ENCODE assay signal across 8 cellular contexts in genomic region chr4:173494013-173494970, GRCh38. TPM values are rescaled to one million over a fixed set of nuclear protein-coding genes. Genes with fewer than 3 reads are reported as not detected.
DNase-seq lines count a peak whose midpoint lies in the region; ATAC-seq lines count a peak whose summit lies in the region.

No MANE protein-coding gene starts in this region.

- WGBS in mesendoderm (ENCODE audit: extremely low coverage, insufficient coverage, low lambda C conversion rate) = no CpG with 5 or more reads among the region's 40 CpGs

- H4K5ac ChIP-seq in mesendoderm (ENCODE audit: low read length) = no peak overlapping the region

- H3K79me2 ChIP-seq in ACC112 (ENCODE audit: control insufficient read depth, insufficient read depth, low read length, unreplicated experiment) (no peaks in the 10 kb centered on the region), mesendoderm (ENCODE audit: control insufficient read depth, insufficient read depth, low read length) (no peaks in the 10 kb centered on the region)

- no peak overlapping the region for H2BK120ac ChIP-seq in mesendoderm (ENCODE audit: low read depth, low read length)

- H2AFZ ChIP-seq in ACC112 (ENCODE audit: low read length, unreplicated experiment) = peak overlapping the region; percentile 93

- H3K4me2 ChIP-seq in mesendoderm (ENCODE audit: low read length) = peak overlapping the region; percentile 72

- H4K8ac ChIP-seq in mesendoderm (ENCODE audit: low read depth, low read length) = no peak overlapping the region

- no peak overlapping the region for H3K23ac ChIP-seq in mesendoderm (ENCODE audit: low read length)

- H3K4me3 ChIP-seq in ACC112 (ENCODE audit: low read depth, low read length) (peak overlapping the region; percentile 82), mesendoderm (ENCODE audit: low read length) (no peak overlapping the region)
- H3K4me3 ChIP-seq in effector memory CD4-positive, alpha-beta T cell (ENCODE audit: insufficient read depth, low read depth, low read length, poor library complexity, severe bottlenecking) = peak overlapping the region; percentile 15

- peak overlapping the region; percentile 41 for H3K9ac ChIP-seq in mesendoderm (ENCODE audit: low read length)

- H3K27ac ChIP-seq in ACC112 (ENCODE audit: low read depth, low read length) = no peak overlapping the region
- H3K27ac ChIP-seq in effector memory CD4-positive, alpha-beta T cell (ENCODE audit: insufficient read depth, low read length, poor library complexity, severe bottlenecking) = no peak overlapping the region
- no peak overlapping the region for H3K27ac ChIP-seq in mesendoderm (ENCODE audit: low read depth, low read length)

- no peaks in the 10 kb centered on the region for H3K79me1 ChIP-seq in mesendoderm (ENCODE audit: low read length)

- H3K18ac ChIP-seq in mesendoderm (ENCODE audit: low read length) = no peak overlapping the region

- H3K36me3 ChIP-seq in ACC112 (ENCODE audit: insufficient read depth, low read length) (no peaks in the 10 kb centered on the region), mesendoderm (ENCODE audit: control insufficient read depth, insufficient read depth, low read length) (no peaks in the 10 kb centered on the region)
- H3K36me3 ChIP-seq in effector memory CD4-positive, alpha-beta T cell (ENCODE audit: control insufficient read depth, insufficient read depth, low read length) = no peaks in the 10 kb centered on the region

- H2BK5ac ChIP-seq in mesendoderm (ENCODE audit: low read length) = no peak overlapping the region

- H2BK15ac ChIP-seq in mesendoderm (replicated peaks; ENCODE audit: low read depth) = no peak overlapping the region

- no peaks in the 10 kb centered on the region; the same call in 1 of the 2 replicates for H3K27me3 ChIP-seq in ACC112 (ENCODE audit: insufficient read depth, low read length)
- no peaks in the 10 kb centered on the region for H3K27me3 ChIP-seq in effector memory CD4-positive, alpha-beta T cell (replicated peaks; ENCODE audit: control insufficient read depth, insufficient read depth, low read length, poor library complexity, severe bottlenecking)
- no peaks in the 10 kb centered on the region for H3K27me3 ChIP-seq in mesendoderm (ENCODE audit: insufficient read depth, low read length, poor library complexity)

- H2AK5ac ChIP-seq in mesendoderm (ENCODE audit: low read length) = no peak overlapping the region

- no peaks in the 10 kb centered on the region for H3K9me3 ChIP-seq in effector memory CD4-positive, alpha-beta T cell (ENCODE audit: control insufficient read depth, low read length)

- peak; percentile 8 for DNase-seq in NCI-H1436 treated with DMSO at 0.1 percent for 48 hours (lab: John Stamatoyannopoulos, UW)
- DNase-seq in activated CD4-positive, alpha-beta T cell treated with anti-CD3 and anti-CD28 coated beads for 48 hours = peak; percentile 71
- DNase-seq in effector memory CD4-positive, alpha-beta T cell = peak; percentile 8 to 46 (median 26)
- peak; percentile 92 for DNase-seq in mesendoderm
- peak; percentile 8 to 61 (median 30) for DNase-seq in stimulated activated naive CD4-positive, alpha-beta T cell (lab: John Stamatoyannopoulos, UW)

- ATAC-seq in GM18499 (IDR thresholded peaks at IDR 0.05; ENCODE audit: insufficient read depth, unreplicated experiment) (peak; percentile 96), HG02884 (IDR thresholded peaks at IDR 0.05; ENCODE audit: unreplicated experiment) (peak; percentile 94)

- peak overlapping the region; percentile 54 for H3K56ac ChIP-seq in mesendoderm (ENCODE audit: low read length)

- H3K4me1 ChIP-seq in ACC112 (ENCODE audit: control insufficient read depth, insufficient read depth, low read length, unreplicated experiment) (peaks cover 32% of the 10 kb centered on the region), mesendoderm (ENCODE audit: control insufficient read depth, low read depth, low read length) (peaks cover 3% of the 10 kb centered on the region)
- H3K4me1 ChIP-seq in effector memory CD4-positive, alpha-beta T cell (ENCODE audit: control insufficient read depth, insufficient read depth, low read length, poor library complexity, severe bottlenecking) = peaks cover 3% of the 10 kb centered on the region

- no peak overlapping the region for H3K4ac ChIP-seq in mesendoderm (ENCODE audit: low read depth, low read length)

RNA-seq across cellular contexts. Expression of gene HAND2, which starts 35.7 kb away (rescaled TPM):
- polyA plus RNA-seq in mesendoderm (2013, experiment 1 of 2) = 0.32 TPM
- polyA plus RNA-seq in mesendoderm (2013, experiment 2 of 2) = 0.31 TPM

Comparison
In these comparisons a context has a peak if more than half of its experiments do, and no peak if none do; other contexts are left out.
1. DNase-seq: peak in every context shown above with its lines; median percentile 92 in mesendoderm; 71 in activated CD4-positive, alpha-beta T cell treated with anti-CD3 and anti-CD28 coated beads for 48 hours; 30 in stimulated activated naive CD4-positive, alpha-beta T cell; 26 in effector memory CD4-positive, alpha-beta T cell; 8 in NCI-H1436 treated with DMSO at 0.1 percent for 48 hours.